ENCODE assay signal across 8 cellular contexts in genomic region chr3:97821413-97821809, GRCh38. TPM values are rescaled to one million over a fixed set of nuclear protein-coding genes. Genes with fewer than 3 reads are reported as not detected.
DNase-seq lines count a peak whose midpoint lies in the region; ATAC-seq and TF ChIP-seq lines count a peak whose summit lies in the region.

No MANE protein-coding gene starts in this region.

- peaks cover 58% of the 10 kb centered on the region for H3K27me3 Mint-ChIP-seq in progenitor cell of endocrine pancreas

- peaks cover 6% of the 10 kb centered on the region for H3K4me1 Mint-ChIP-seq in progenitor cell of endocrine pancreas (ENCODE audit: low read depth)

- intact Hi-C loops in cardiac septum (cut with DNase I): loop anchor here (5.0 to 10.0 kb wide), 3 partner anchors 59 to 1683 kb away; partner anchors contain the start of genes ARL6 and RIOX2

- H3K9me3 Mint-ChIP-seq in progenitor cell of endocrine pancreas (ENCODE audit: low read depth): no peaks in the 10 kb centered on the region

- H3K27ac Mint-ChIP-seq in progenitor cell of endocrine pancreas: peak overlapping the region; percentile 43

- ATAC-seq in HG02840 (IDR thresholded peaks at IDR 0.05; ENCODE audit: low FRiP score, unreplicated experiment): peak; percentile 51

- DNase-seq in NOMO-1 (lab: John Stamatoyannopoulos, UW; ENCODE audit: unreplicated experiment in 2 of 2) (peak; percentile 52 to 57), NOMO-1 treated with dmso at 0.1 percent for 144 hours (lab: John Stamatoyannopoulos, UW; ENCODE audit: unreplicated experiment) (no peak), NCI-H82 (lab: John Stamatoyannopoulos, UW) (peak; percentile 84), cardiac septum (ENCODE audit: low spot score) (peak; percentile 77), progenitor cell of endocrine pancreas (ENCODE audit: low spot score, unreplicated experiment) (peak; percentile 24), NCI-H1694 treated with DMSO at 0.1 percent for 48 hours (lab: John Stamatoyannopoulos, UW) (no peak)
- peak; percentile 57 for DNase-seq in activated naive CD4-positive, alpha-beta T cell treated with Interleukin-2 at 50 U/mL for 16 hours

- no peaks in the 10 kb centered on the region for H3K36me3 Mint-ChIP-seq in progenitor cell of endocrine pancreas (ENCODE audit: insufficient read depth)

- TF ChIP-seq CTCF in progenitor cell of endocrine pancreas (IDR thresholded peaks at IDR 0.05; ENCODE audit: unreplicated experiment): no peak

- H3K4me3 Mint-ChIP-seq in progenitor cell of endocrine pancreas (ENCODE audit: low read depth): peak overlapping the region; percentile 99

RNA-seq across cellular contexts. Expression of gene CRYBG3, which starts 0.4 kb away (rescaled TPM):
- 38.2 TPM for total RNA-seq in cardiac septum
- 5.7 and 6.0 TPM in 2 replicates for total RNA-seq in progenitor cell of endocrine pancreas

RNA-seq across cellular contexts. Expression of gene ARL6, which starts 56.9 kb away (rescaled TPM):
- 3.5 TPM for total RNA-seq in cardiac septum
- total RNA-seq in progenitor cell of endocrine pancreas: 10.9 and 11.4 TPM in 2 replicates

Comparison
In these comparisons a context has a peak if more than half of its experiments do, and no peak if none do; other contexts are left out.
1. DNase-seq: peak in NOMO-1 (2 of 2), NCI-H82 (single experiment), activated naive CD4-positive, alpha-beta T cell treated with Interleukin-2 at 50 U/mL for 16 hours (single experiment), cardiac septum (single experiment) and progenitor cell of endocrine pancreas (single experiment); none in NOMO-1 treated with dmso at 0.1 percent for 144 hours (single experiment) and NCI-H1694 treated with DMSO at 0.1 percent for 48 hours (single experiment).